In the genomic region with DNA sequence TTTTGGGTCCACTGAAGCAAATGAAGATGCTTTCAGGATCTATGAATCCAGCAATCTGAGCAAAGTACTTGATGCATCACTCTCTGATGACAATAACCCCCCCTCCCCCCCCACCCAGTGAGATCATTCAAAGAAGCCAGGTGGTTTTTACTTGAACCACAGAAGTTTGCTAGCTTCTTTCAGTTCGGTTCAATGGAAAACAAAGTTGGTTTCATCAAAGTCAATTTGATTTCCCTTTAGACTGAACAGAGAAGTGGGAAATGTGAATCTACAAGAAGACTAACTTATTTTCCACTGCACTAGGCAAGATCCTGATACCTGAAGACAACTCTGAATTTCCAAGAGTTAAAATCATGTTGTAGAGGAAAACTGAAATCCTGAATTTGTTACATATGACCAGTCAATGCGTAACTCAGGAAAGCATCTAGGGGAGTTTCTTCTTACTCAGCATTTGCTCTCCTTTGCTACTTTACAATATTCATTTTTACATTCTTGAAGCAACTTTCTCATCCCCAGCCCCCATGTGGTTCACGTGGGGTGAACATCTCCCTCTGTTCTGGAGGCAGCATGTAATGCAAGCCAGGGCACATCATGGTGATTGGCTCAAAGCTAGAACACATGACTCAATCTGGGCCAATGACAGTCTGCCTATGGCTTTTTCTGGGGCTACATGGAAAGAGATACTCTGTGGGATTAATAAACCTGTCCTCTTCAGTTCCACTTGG, we compare ENCODE assay signal across 8 cellular contexts.
DNase-seq lines count a peak whose midpoint lies in the region; ATAC-seq and TF ChIP-seq lines count a peak whose summit lies in the region.

No MANE protein-coding gene starts in this region.

- H3K4me1 Mint-ChIP-seq in progenitor cell of endocrine pancreas (ENCODE audit: low read depth), result peaks cover 40% of the 10 kb centered on the region

- H3K4me3 Mint-ChIP-seq in progenitor cell of endocrine pancreas (ENCODE audit: low read depth), result no peak overlapping the region

- peaks cover 33% of the 10 kb centered on the region for H3K36me3 Mint-ChIP-seq in progenitor cell of endocrine pancreas (ENCODE audit: insufficient read depth)

- ATAC-seq in GM19463 (IDR thresholded peaks at IDR 0.05; ENCODE audit: unreplicated experiment) (peak; percentile 67), HG03521 (IDR thresholded peaks at IDR 0.05; ENCODE audit: unreplicated experiment) (peak; percentile 69)

- H3K9me3 Mint-ChIP-seq in progenitor cell of endocrine pancreas (ENCODE audit: low read depth), result peaks cover 5% of the 10 kb centered on the region

- TF ChIP-seq CTCF in progenitor cell of endocrine pancreas (IDR thresholded peaks at IDR 0.05; ENCODE audit: unreplicated experiment), result no peak

- peak overlapping the region; percentile 16 for H3K27ac Mint-ChIP-seq in progenitor cell of endocrine pancreas

- no peaks in the 10 kb centered on the region for H3K27me3 Mint-ChIP-seq in progenitor cell of endocrine pancreas

- peak; percentile 71 to 77 for DNase-seq in activated T-cell treated with anti-CD3 and anti-CD28 coated beads, Interleukin-2, amount 50 U/mL, for 48 hours
- DNase-seq in progenitor cell of endocrine pancreas (ENCODE audit: low spot score, unreplicated experiment), result no peak
- no peak for DNase-seq in OCI-M2 (lab: John Stamatoyannopoulos, UW; ENCODE audit: unreplicated experiment)
- DNase-seq in mucosa of gallbladder (ENCODE audit: low spot score), result no peak
- DNase-seq in NCI-H524 (lab: John Stamatoyannopoulos, UW), result no peak
- DNase-seq in islet precursor cell, result no peak

Comparison
In these comparisons a context has a peak if more than half of its experiments do, and no peak if none do; other contexts are left out.
1. DNase-seq: peak in activated T-cell treated with anti-CD3 and anti-CD28 coated beads, Interleukin-2, amount 50 U/mL, for 48 hours (2 of 2); none in progenitor cell of endocrine pancreas (single experiment), OCI-M2 (single experiment), mucosa of gallbladder (single experiment), NCI-H524 (0 of 2) and islet precursor cell (single experiment).